Comparison of ENCODE assay signal across 1 cellular context in the genomic region with DNA sequence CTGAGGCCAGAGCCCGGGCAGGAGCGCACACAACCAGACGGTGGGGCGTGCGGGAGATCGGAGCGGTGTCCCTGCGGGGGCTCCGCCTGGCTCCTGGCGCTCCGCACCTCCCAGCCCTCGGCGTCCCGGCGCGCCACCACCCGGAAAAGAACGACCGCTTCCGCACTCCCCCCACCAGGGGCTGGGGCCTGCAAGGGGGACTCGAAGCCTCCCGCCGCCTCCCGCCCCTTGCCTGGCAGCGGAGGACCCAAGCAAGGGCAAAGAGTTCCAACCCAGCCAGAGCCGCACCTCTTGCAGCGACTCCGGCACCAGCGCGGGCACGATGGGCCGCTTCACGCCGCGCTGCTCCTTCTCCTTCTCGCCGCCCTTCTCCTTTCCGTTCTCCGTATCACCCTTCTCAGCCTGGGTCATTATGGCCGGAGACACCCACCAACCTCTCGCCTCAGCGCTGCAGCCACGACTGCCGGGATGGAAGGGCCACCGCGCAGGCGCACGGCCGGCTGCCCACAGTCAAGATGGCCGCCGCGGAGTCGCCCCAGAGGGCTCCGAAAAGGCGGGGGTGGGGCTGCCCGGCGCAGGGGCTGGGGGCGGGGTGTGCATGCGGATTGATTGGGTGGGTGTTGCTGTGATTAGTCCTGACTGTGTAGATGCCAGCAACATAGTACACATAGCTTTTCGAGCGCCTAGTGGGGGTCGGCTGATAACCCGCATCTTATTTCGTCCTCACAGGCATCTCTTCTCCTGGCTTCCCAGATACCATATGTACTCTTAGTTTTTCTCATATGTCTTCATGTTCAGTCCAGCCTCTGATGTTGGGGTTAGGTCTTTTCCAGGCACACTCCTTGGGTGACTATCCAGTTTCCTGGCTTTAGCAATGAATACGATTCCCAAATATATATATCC.
A peak's percentile ranks its signal among the peaks of the same experiment; 100 is the strongest.
TF ChIP-seq lines count a peak whose summit lies in the region.

A gene with protein sequence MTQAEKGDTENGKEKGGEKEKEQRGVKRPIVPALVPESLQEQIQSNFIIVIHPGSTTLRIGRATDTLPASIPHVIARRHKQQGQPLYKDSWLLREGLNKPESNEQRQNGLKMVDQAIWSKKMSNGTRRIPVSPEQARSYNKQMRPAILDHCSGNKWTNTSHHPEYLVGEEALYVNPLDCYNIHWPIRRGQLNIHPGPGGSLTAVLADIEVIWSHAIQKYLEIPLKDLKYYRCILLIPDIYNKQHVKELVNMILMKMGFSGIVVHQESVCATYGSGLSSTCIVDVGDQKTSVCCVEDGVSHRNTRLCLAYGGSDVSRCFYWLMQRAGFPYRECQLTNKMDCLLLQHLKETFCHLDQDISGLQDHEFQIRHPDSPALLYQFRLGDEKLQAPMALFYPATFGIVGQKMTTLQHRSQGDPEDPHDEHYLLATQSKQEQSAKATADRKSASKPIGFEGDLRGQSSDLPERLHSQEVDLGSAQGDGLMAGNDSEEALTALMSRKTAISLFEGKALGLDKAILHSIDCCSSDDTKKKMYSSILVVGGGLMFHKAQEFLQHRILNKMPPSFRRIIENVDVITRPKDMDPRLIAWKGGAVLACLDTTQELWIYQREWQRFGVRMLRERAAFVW (minus strand): TSS at position 462 of the 903 bp plus-strand sequence. CDS start 51 bp downstream, at position 411.

TF ChIP-seq in H1, 55 proteins besides CTCF, POLR2A, EP300 and RAD21:
- TF ChIP-seq, protein P1, sequence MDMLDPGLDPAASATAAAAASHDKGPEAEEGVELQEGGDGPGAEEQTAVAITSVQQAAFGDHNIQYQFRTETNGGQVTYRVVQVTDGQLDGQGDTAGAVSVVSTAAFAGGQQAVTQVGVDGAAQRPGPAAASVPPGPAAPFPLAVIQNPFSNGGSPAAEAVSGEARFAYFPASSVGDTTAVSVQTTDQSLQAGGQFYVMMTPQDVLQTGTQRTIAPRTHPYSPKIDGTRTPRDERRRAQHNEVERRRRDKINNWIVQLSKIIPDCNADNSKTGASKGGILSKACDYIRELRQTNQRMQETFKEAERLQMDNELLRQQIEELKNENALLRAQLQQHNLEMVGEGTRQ (IDR thresholded peaks at IDR 0.05; ENCODE audit: low read length) = 0 out of 2 replicates have a peak, but pooled peaks have one; percentile 9
- TF ChIP-seq JUN (IDR thresholded peaks at IDR 0.05; ENCODE audit: low read depth, low read length) (no peak), KDM5A (IDR thresholded peaks at IDR 0.05; ENCODE audit: low read length) (no peak), TEAD4 (IDR thresholded peaks at IDR 0.05; ENCODE audit: low read depth, low read length) (0 out of 2 replicates have a peak, but pooled peaks have one; percentile 7), POU5F1 (IDR thresholded peaks at IDR 0.05; ENCODE audit: low read depth, low read length) (no peak), JUND (IDR thresholded peaks at IDR 0.05; ENCODE audit: low read length) (no peak), KDM4A (IDR thresholded peaks at IDR 0.05; ENCODE audit: low read depth, low read length, severe bottlenecking) (peak; percentile 77), TAF7 (optimal IDR thresholded peaks at IDR 0.05; ENCODE audit: borderline replicate concordance, low read depth, low read length) (peak; percentile 98), RBBP5 (IDR thresholded peaks at IDR 0.05; ENCODE audit: borderline replicate concordance, low read depth, low read length) (peak; percentile 40; the same call in 1 of the 2 replicates), RFX5 (IDR thresholded peaks at IDR 0.05; ENCODE audit: borderline replicate concordance, low read depth, low read length) (no peak), CBX5 (IDR thresholded peaks at IDR 0.05; ENCODE audit: low read depth, low read length) (no peak), RNF2 (IDR thresholded peaks at IDR 0.05; ENCODE audit: borderline replicate concordance, low read depth, low read length, missing control alignments, poor library complexity, severe bottlenecking) (no peak), EGR1 (IDR thresholded peaks at IDR 0.05; ENCODE audit: borderline replicate concordance, low read depth, low read length) (peak; percentile 67; the same call in 1 of the 2 replicates), KDM1A (IDR thresholded peaks at IDR 0.05; ENCODE audit: borderline replicate concordance, low read length) (no peak), ZNF274 (IDR thresholded peaks at IDR 0.05; ENCODE audit: borderline replicate concordance, extremely low read depth, low read length) (no peak), SP4 (IDR thresholded peaks at IDR 0.05; ENCODE audit: low read length) (no peak), TCF12 (IDR thresholded peaks at IDR 0.05; ENCODE audit: low read depth, low read length) (no peak), BACH1 (IDR thresholded peaks at IDR 0.05; ENCODE audit: low read length) (no peak), TBP (IDR thresholded peaks at IDR 0.05; ENCODE audit: low read depth, low read length) (peak; percentile 92), GABPA (IDR thresholded peaks at IDR 0.05; ENCODE audit: borderline replicate concordance, insufficient read depth, low read length) (no peak), MAFK (IDR thresholded peaks at IDR 0.05; ENCODE audit: low read depth, low read length) (no peak), NRF1 (IDR thresholded peaks at IDR 0.05; ENCODE audit: low read depth, low read length) (peak; percentile 81), POLR2AphosphoS5 (IDR thresholded peaks at IDR 0.05; ENCODE audit: low read depth, low read length) (peak; percentile 93), HDAC6 (IDR thresholded peaks at IDR 0.05; ENCODE audit: low read depth, low read length) (no peak), BCL11A (IDR thresholded peaks at IDR 0.05; ENCODE audit: low read depth in 2 of 2, low read length in 2 of 2) (no peak), TAF1 (IDR thresholded peaks at IDR 0.05; ENCODE audit: low read depth, low read length) (peak; percentile 98), YY1 (IDR thresholded peaks at IDR 0.05; ENCODE audit: low read depth, low read length) (peak; percentile 98), SIN3A (conservative IDR thresholded peaks at IDR 0.05 in 1 of 2, IDR thresholded peaks at IDR 0.05 in 1 of 2; ENCODE audit: low read depth in 1 of 2, low read length in 2 of 2) (peak in 1 of 2 experiments; percentile 68; a peak in 1 of 4 replicates), CHD1 (IDR thresholded peaks at IDR 0.05; ENCODE audit: low read depth, low read length) (no peak), SP1 (IDR thresholded peaks at IDR 0.05; ENCODE audit: low read depth, low read length) (no peak), GTF2F1 (IDR thresholded peaks at IDR 0.05; ENCODE audit: borderline replicate concordance, low read depth, low read length) (no peak), CHD2 (IDR thresholded peaks at IDR 0.05; ENCODE audit: low read length) (no peak; the same call in 1 of the 2 replicates), EZH2 (IDR thresholded peaks at IDR 0.05; ENCODE audit: low read depth, low read length, severe bottlenecking) (no peak), ASH2L (IDR thresholded peaks at IDR 0.05; ENCODE audit: low read length) (peak; percentile 66), PHF8 (conservative IDR thresholded peaks at IDR 0.05; ENCODE audit: low read depth, low read length) (peak; percentile 95), SIRT6 (IDR thresholded peaks at IDR 0.05; ENCODE audit: low read length) (no peak)
- TF ChIP-seq, protein P2, sequence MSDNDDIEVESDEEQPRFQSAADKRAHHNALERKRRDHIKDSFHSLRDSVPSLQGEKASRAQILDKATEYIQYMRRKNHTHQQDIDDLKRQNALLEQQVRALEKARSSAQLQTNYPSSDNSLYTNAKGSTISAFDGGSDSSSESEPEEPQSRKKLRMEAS (IDR thresholded peaks at IDR 0.05) = peak; percentile 59
- TF ChIP-seq, protein P3, sequence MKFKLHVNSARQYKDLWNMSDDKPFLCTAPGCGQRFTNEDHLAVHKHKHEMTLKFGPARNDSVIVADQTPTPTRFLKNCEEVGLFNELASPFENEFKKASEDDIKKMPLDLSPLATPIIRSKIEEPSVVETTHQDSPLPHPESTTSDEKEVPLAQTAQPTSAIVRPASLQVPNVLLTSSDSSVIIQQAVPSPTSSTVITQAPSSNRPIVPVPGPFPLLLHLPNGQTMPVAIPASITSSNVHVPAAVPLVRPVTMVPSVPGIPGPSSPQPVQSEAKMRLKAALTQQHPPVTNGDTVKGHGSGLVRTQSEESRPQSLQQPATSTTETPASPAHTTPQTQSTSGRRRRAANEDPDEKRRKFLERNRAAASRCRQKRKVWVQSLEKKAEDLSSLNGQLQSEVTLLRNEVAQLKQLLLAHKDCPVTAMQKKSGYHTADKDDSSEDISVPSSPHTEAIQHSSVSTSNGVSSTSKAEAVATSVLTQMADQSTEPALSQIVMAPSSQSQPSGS (IDR thresholded peaks at IDR 0.05; ENCODE audit: low read length) = no peak
- TF ChIP-seq, protein P4, sequence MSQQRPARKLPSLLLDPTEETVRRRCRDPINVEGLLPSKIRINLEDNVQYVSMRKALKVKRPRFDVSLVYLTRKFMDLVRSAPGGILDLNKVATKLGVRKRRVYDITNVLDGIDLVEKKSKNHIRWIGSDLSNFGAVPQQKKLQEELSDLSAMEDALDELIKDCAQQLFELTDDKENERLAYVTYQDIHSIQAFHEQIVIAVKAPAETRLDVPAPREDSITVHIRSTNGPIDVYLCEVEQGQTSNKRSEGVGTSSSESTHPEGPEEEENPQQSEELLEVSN (IDR thresholded peaks at IDR 0.05) = peak; percentile 27; the same call in 1 of the 2 replicates
- TF ChIP-seq, protein P5, sequence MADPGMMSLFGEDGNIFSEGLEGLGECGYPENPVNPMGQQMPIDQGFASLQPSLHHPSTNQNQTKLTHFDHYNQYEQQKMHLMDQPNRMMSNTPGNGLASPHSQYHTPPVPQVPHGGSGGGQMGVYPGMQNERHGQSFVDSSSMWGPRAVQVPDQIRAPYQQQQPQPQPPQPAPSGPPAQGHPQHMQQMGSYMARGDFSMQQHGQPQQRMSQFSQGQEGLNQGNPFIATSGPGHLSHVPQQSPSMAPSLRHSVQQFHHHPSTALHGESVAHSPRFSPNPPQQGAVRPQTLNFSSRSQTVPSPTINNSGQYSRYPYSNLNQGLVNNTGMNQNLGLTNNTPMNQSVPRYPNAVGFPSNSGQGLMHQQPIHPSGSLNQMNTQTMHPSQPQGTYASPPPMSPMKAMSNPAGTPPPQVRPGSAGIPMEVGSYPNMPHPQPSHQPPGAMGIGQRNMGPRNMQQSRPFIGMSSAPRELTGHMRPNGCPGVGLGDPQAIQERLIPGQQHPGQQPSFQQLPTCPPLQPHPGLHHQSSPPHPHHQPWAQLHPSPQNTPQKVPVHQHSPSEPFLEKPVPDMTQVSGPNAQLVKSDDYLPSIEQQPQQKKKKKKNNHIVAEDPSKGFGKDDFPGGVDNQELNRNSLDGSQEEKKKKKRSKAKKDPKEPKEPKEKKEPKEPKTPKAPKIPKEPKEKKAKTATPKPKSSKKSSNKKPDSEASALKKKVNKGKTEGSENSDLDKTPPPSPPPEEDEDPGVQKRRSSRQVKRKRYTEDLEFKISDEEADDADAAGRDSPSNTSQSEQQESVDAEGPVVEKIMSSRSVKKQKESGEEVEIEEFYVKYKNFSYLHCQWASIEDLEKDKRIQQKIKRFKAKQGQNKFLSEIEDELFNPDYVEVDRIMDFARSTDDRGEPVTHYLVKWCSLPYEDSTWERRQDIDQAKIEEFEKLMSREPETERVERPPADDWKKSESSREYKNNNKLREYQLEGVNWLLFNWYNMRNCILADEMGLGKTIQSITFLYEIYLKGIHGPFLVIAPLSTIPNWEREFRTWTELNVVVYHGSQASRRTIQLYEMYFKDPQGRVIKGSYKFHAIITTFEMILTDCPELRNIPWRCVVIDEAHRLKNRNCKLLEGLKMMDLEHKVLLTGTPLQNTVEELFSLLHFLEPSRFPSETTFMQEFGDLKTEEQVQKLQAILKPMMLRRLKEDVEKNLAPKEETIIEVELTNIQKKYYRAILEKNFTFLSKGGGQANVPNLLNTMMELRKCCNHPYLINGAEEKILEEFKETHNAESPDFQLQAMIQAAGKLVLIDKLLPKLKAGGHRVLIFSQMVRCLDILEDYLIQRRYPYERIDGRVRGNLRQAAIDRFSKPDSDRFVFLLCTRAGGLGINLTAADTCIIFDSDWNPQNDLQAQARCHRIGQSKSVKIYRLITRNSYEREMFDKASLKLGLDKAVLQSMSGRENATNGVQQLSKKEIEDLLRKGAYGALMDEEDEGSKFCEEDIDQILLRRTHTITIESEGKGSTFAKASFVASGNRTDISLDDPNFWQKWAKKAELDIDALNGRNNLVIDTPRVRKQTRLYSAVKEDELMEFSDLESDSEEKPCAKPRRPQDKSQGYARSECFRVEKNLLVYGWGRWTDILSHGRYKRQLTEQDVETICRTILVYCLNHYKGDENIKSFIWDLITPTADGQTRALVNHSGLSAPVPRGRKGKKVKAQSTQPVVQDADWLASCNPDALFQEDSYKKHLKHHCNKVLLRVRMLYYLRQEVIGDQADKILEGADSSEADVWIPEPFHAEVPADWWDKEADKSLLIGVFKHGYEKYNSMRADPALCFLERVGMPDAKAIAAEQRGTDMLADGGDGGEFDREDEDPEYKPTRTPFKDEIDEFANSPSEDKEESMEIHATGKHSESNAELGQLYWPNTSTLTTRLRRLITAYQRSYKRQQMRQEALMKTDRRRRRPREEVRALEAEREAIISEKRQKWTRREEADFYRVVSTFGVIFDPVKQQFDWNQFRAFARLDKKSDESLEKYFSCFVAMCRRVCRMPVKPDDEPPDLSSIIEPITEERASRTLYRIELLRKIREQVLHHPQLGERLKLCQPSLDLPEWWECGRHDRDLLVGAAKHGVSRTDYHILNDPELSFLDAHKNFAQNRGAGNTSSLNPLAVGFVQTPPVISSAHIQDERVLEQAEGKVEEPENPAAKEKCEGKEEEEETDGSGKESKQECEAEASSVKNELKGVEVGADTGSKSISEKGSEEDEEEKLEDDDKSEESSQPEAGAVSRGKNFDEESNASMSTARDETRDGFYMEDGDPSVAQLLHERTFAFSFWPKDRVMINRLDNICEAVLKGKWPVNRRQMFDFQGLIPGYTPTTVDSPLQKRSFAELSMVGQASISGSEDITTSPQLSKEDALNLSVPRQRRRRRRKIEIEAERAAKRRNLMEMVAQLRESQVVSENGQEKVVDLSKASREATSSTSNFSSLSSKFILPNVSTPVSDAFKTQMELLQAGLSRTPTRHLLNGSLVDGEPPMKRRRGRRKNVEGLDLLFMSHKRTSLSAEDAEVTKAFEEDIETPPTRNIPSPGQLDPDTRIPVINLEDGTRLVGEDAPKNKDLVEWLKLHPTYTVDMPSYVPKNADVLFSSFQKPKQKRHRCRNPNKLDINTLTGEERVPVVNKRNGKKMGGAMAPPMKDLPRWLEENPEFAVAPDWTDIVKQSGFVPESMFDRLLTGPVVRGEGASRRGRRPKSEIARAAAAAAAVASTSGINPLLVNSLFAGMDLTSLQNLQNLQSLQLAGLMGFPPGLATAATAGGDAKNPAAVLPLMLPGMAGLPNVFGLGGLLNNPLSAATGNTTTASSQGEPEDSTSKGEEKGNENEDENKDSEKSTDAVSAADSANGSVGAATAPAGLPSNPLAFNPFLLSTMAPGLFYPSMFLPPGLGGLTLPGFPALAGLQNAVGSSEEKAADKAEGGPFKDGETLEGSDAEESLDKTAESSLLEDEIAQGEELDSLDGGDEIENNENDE (IDR thresholded peaks at IDR 0.05; ENCODE audit: insufficient replicate concordance, low read length) = no peak
